Comparison of ENCODE assay signal across 9 cellular contexts in the genomic region with DNA sequence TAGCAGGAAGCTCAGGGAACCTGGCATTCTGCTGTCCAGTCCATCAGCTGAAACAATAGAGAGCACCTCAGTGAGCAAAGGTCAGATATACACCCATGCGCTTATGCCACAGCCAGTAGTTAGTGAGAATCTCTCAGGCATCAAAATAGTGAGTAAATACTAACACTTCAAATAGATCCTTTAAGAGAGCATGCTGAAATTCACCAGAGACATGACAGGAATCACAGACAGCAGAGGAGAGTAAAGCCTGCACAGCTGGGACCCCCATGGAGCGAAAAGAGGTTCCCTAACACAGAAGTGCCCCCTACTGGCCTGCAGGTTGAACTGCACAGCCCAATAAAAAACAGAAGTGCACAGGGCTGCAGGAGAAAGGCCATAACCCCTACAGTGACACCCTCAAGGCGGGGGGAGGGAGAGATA. TPM values are rescaled to one million over a fixed set of nuclear protein-coding genes. Genes with fewer than 3 reads are reported as not detected.
DNase-seq lines count a peak whose midpoint lies in the region; ATAC-seq, FAIRE-seq and TF ChIP-seq lines count a peak whose summit lies in the region.
"Had no signal": no experiment of that assay in that cellular context is flagged by ENCODE, and none has a peak within 500 bp of the region (broad histone marks: within the 10 kb centered on the region; RNA-seq: fewer than 3 reads in every experiment).

No MANE protein-coding gene starts in this region.

- H3K4me2 ChIP-seq in Loucy (ENCODE audit: low read depth, low read length, poor library complexity, severe bottlenecking) (peak overlapping the region; percentile 26), HepG2 (ENCODE audit: low read depth, low read length) (peak overlapping the region; percentile 85)

- DNase-seq in DMS53 (lab: John Stamatoyannopoulos, UW): peak; percentile 60
- no peak for DNase-seq in DMS53 treated with DMSO at 0.1 percent for 48 hours (lab: John Stamatoyannopoulos, UW; ENCODE audit: unreplicated experiment)
- DNase-seq in activated naive CD8-positive, alpha-beta T cell treated with anti-CD3 and anti-CD28 coated beads, Interleukin-2, amount 50 U/mL, for 24 hours: peak; percentile 40
- peak; percentile 46 for DNase-seq in HepG2 (ENCODE audit: low spot score)
- DNase-seq in activated T-helper 1 cell treated with anti-CD3 and anti-CD28 coated beads, Interleukin-12 subunit alpha, Interleukin-12 subunit beta, Interleukin-2, Interleukin-4 antibody, amounts not matched to agents 30 ng/mL and 10 ng/mL and 1 ng/mL, durations not matched to agents 14 hours and 24 hours and 36 hours (ENCODE audit: low spot score): no peak
- no peak for DNase-seq in NCI-H1105 treated with DMSO at 0.1 percent for 48 hours (lab: John Stamatoyannopoulos, UW)

- WGBS in HepG2 (ENCODE audit: low lambda C conversion rate): 1% methylated on average over 3 of the region's 3 CpGs

- POLR2A ChIA-PET in HepG2 (lab: Yijun Ruan, JAX): no interaction called here

- H3K9me3 ChIP-seq in Loucy (ENCODE audit: insufficient read depth, low read depth, low read length) (0 out of 2 replicates have a peak, but pooled peaks cover 5% of the 10 kb centered on the region), HepG2 (ENCODE audit: low read length) (no peaks in the 10 kb centered on the region)

- in situ Hi-C loops in HepG2 (cut with HindIII; ENCODE audit: extremely low pct_ligation_motif_present, low pct_unique_long_range_greater_than_20kb): no loop called here

- no peak for TF ChIP-seq POLR2A in HepG2 (IDR thresholded peaks at IDR 0.05; ENCODE audit: insufficient read depth in 1 of 2, low read depth in 2 of 2, low read length in 2 of 2)

- H3K4me1 ChIP-seq in Loucy (ENCODE audit: insufficient read depth, low read length, poor library complexity, severe bottlenecking) (peaks cover 5% of the 10 kb centered on the region), HepG2 (ENCODE audit: insufficient read depth, low read length) (peaks cover 21% of the 10 kb centered on the region)

- TF ChIP-seq RAD21 in HepG2 (CRISPR knock-in tag; IDR thresholded peaks at IDR 0.05): no peak

- peaks cover 12% of the 10 kb centered on the region for H3K4me1 Mint-ChIP-seq in activated naive CD8-positive, alpha-beta T cell treated with anti-CD3 and anti-CD28 coated beads, Interleukin-2, amount 50 U/mL, for 24 hours
- H3K4me1 Mint-ChIP-seq in activated T-helper 1 cell treated with anti-CD3 and anti-CD28 coated beads, Interleukin-12 subunit alpha, Interleukin-12 subunit beta, Interleukin-2, Interleukin-4 antibody, amounts not matched to agents 30 ng/mL and 10 ng/mL and 1 ng/mL, durations not matched to agents 14 hours and 24 hours and 36 hours (ENCODE audit: low read depth): no peaks in the 10 kb centered on the region

- no peak overlapping the region for H2AFZ ChIP-seq in Loucy (ENCODE audit: low read length)
- H2AFZ ChIP-seq in HepG2 (ENCODE audit: low read length): no peak overlapping the region

- no peaks in the 10 kb centered on the region for H3K27me3 Mint-ChIP-seq in activated naive CD8-positive, alpha-beta T cell treated with anti-CD3 and anti-CD28 coated beads, Interleukin-2, amount 50 U/mL, for 24 hours
- no peaks in the 10 kb centered on the region for H3K27me3 Mint-ChIP-seq in activated T-helper 1 cell treated with anti-CD3 and anti-CD28 coated beads, Interleukin-12 subunit alpha, Interleukin-12 subunit beta, Interleukin-2, Interleukin-4 antibody, amounts not matched to agents 30 ng/mL and 10 ng/mL and 1 ng/mL, durations not matched to agents 14 hours and 24 hours and 36 hours (ENCODE audit: insufficient read depth)

- FAIRE-seq in HepG2 (lab: Jason Lieb, UNC): no peak

- peaks cover 9% of the 10 kb centered on the region for H3K9me3 Mint-ChIP-seq in activated naive CD8-positive, alpha-beta T cell treated with anti-CD3 and anti-CD28 coated beads, Interleukin-2, amount 50 U/mL, for 24 hours
- peaks cover 4% of the 10 kb centered on the region for H3K9me3 Mint-ChIP-seq in activated T-helper 1 cell treated with anti-CD3 and anti-CD28 coated beads, Interleukin-12 subunit alpha, Interleukin-12 subunit beta, Interleukin-2, Interleukin-4 antibody, amounts not matched to agents 30 ng/mL and 10 ng/mL and 1 ng/mL, durations not matched to agents 14 hours and 24 hours and 36 hours

- ATAC-seq in activated naive CD8-positive, alpha-beta T cell treated with anti-CD3 and anti-CD28 coated beads, Interleukin-2, amount 50 U/mL, for 24 hours: peak; percentile 11
- ATAC-seq in HepG2 (peak; percentile 66), GM21423 (IDR thresholded peaks at IDR 0.05; ENCODE audit: unreplicated experiment) (no peak)

- H3K4me3 Mint-ChIP-seq in activated naive CD8-positive, alpha-beta T cell treated with anti-CD3 and anti-CD28 coated beads, Interleukin-2, amount 50 U/mL, for 24 hours: no peak overlapping the region
- H3K4me3 Mint-ChIP-seq in activated T-helper 1 cell treated with anti-CD3 and anti-CD28 coated beads, Interleukin-12 subunit alpha, Interleukin-12 subunit beta, Interleukin-2, Interleukin-4 antibody, amounts not matched to agents 30 ng/mL and 10 ng/mL and 1 ng/mL, durations not matched to agents 14 hours and 24 hours and 36 hours: no peak overlapping the region

- H3K79me2 ChIP-seq in Loucy (ENCODE audit: insufficient read depth, low read length) (no peaks in the 10 kb centered on the region), HepG2 (ENCODE audit: insufficient read depth, low read length) (no peaks in the 10 kb centered on the region)

- intact Hi-C loops in HepG2 (cut with micrococcal nuclease; ENCODE audit: unreplicated experiment): loop anchor here (10.0 kb wide), 1 partner anchor 204 kb away; no protein-coding TSS in a partner anchor
- intact Hi-C loops in activated T-helper 1 cell treated with anti-CD3 and anti-CD28 coated beads, Interleukin-12 subunit alpha, Interleukin-12 subunit beta, Interleukin-2, Interleukin-4 antibody, amounts not matched to agents 30 ng/mL and 10 ng/mL and 1 ng/mL, durations not matched to agents 14 hours and 24 hours and 36 hours (cut with micrococcal nuclease): loop anchor here (10.0 kb wide), 1 partner anchor 96 kb away; no protein-coding TSS in a partner anchor

- peaks cover 11% of the 10 kb centered on the region for H3K36me3 Mint-ChIP-seq in activated naive CD8-positive, alpha-beta T cell treated with anti-CD3 and anti-CD28 coated beads, Interleukin-2, amount 50 U/mL, for 24 hours (ENCODE audit: low read depth)
- H3K36me3 Mint-ChIP-seq in activated T-helper 1 cell treated with anti-CD3 and anti-CD28 coated beads, Interleukin-12 subunit alpha, Interleukin-12 subunit beta, Interleukin-2, Interleukin-4 antibody, amounts not matched to agents 30 ng/mL and 10 ng/mL and 1 ng/mL, durations not matched to agents 14 hours and 24 hours and 36 hours (ENCODE audit: low read depth): peaks cover 17% of the 10 kb centered on the region

- no peak overlapping the region for H3K27ac ChIP-seq in HepG2 (ENCODE audit: extremely low read length, insufficient read depth, low read length)

- H3K36me3 ChIP-seq in Loucy (ENCODE audit: insufficient read depth, low read length): 0 out of 2 replicates have a peak, but pooled peaks cover 4% of the 10 kb centered on the region
- no peaks in the 10 kb centered on the region for H3K36me3 ChIP-seq in HepG2 (replicated peaks in 1 of 2; ENCODE audit: control insufficient read depth in 1 of 2, insufficient read depth in 2 of 2, low read length in 2 of 2)

- TF ChIP-seq CTCF in Loucy (conservative IDR thresholded peaks at IDR 0.05; ENCODE audit: low read length): peak; percentile 91
- TF ChIP-seq CTCF in HepG2 (CRISPR knock-in tag; IDR thresholded peaks at IDR 0.05): peak; percentile 79

- no peaks in the 10 kb centered on the region for H3K27me3 ChIP-seq in Loucy (ENCODE audit: insufficient read depth, low read length, poor library complexity, severe bottlenecking)
- H3K27me3 ChIP-seq in HepG2 (ENCODE audit: control insufficient read depth in 1 of 2, insufficient read depth in 2 of 2, low read length in 2 of 2): peaks cover 0 to 24% of the 10 kb centered on the region in 2 experiments; a peak in 3 of 5 replicates

- no peak overlapping the region for H3K9ac ChIP-seq in Loucy (ENCODE audit: low read depth, low read length, poor library complexity, severe bottlenecking)
- H3K9ac ChIP-seq in HepG2 (ENCODE audit: insufficient read depth, low read depth, low read length): no peak overlapping the region

- H3F3A ChIP-seq in Loucy (ENCODE audit: low read depth): no peaks in the 10 kb centered on the region

- no peaks in the 10 kb centered on the region for H4K20me1 ChIP-seq in Loucy (ENCODE audit: insufficient read depth, low read length, poor library complexity, severe bottlenecking)
- H4K20me1 ChIP-seq in HepG2 (ENCODE audit: insufficient read depth, low read length): no peaks in the 10 kb centered on the region

- BruUV-seq in HepG2 (replicated peaks; lab: Mats Ljungman, UMichigan): no TSS peak

- no peak for TF ChIP-seq EP300 in HepG2 (IDR thresholded peaks at IDR 0.05; ENCODE audit: low read depth in 2 of 2, low read length in 2 of 2)
- TF ChIP-seq EP300 in HepG2 (CRISPR knock-in tag; IDR thresholded peaks at IDR 0.05; ENCODE audit: borderline replicate concordance): no peak

- H3K9me2 ChIP-seq in Loucy (replicated peaks; ENCODE audit: low read depth, low read length): no peaks in the 10 kb centered on the region

- CTCF ChIA-PET in HepG2 (lab: Yijun Ruan, JAX; ENCODE audit: low intra/inter-chr PET ratio, low total read pairs): interaction anchor here (0.8 to 0.9 kb wide), 2 partner anchors 27 kb away, joined by 3 to 4 read pairs; no protein-coding TSS in a partner anchor

- H3K27ac Mint-ChIP-seq in activated naive CD8-positive, alpha-beta T cell treated with anti-CD3 and anti-CD28 coated beads, Interleukin-2, amount 50 U/mL, for 24 hours: no peak overlapping the region
- H3K27ac Mint-ChIP-seq in activated T-helper 1 cell treated with anti-CD3 and anti-CD28 coated beads, Interleukin-12 subunit alpha, Interleukin-12 subunit beta, Interleukin-2, Interleukin-4 antibody, amounts not matched to agents 30 ng/mL and 10 ng/mL and 1 ng/mL, durations not matched to agents 14 hours and 24 hours and 36 hours: no peak overlapping the region

- H3K4me3 ChIP-seq in Loucy (ENCODE audit: low read length, poor library complexity, severe bottlenecking): no peak overlapping the region
- H3K4me3 ChIP-seq in HepG2 (replicated peaks in 1 of 3; ENCODE audit: insufficient read depth in 1 of 3, low read depth in 2 of 3, low read length in 3 of 3): peak overlapping the region in 1 of 3 experiments; percentile 59; a peak in 2 of 6 replicates

RNA-seq across cellular contexts. Expression of a gene that starts 57.6 kb away (rescaled TPM):
- total RNA-seq in HepG2 (2016; rRNA removed; fragmentation: Illumina TruSeq; extraction: Trizol): not detected in 2 replicates
- not detected in 2 replicates for total RNA-seq in HepG2 (2016; cell fraction: cytosol; rRNA removed; fragmentation: Illumina TruSeq; extraction: Trizol; ENCODE audit: low read depth)
- not detected in 2 replicates for total RNA-seq in HepG2 (2016; cell fraction: insoluble cytoplasmic fraction; rRNA removed; fragmentation: Illumina TruSeq; extraction: Trizol)
- total RNA-seq in HepG2 (2016; cell fraction: membrane; rRNA removed; fragmentation: Illumina TruSeq; extraction: Trizol): not detected in 2 replicates
- total RNA-seq in HepG2 (2016; cell fraction: nucleus; rRNA removed; fragmentation: Illumina TruSeq; extraction: Trizol): not detected in 2 replicates
- polyA plus RNA-seq in HepG2 (2011; rRNA removed): not detected in 2 replicates
- polyA plus RNA-seq in HepG2 (2011; cell fraction: cytosol; rRNA removed): not detected in 2 replicates
- not detected in 2 replicates for polyA plus RNA-seq in HepG2 (2011; cell fraction: nucleus; rRNA removed)
- not detected in 2 replicates for polyA plus RNA-seq in HepG2 (2012)
- not detected in 2 replicates for polyA plus RNA-seq in HepG2 (2016; cell fraction: cytosol; fragmentation: Illumina TruSeq; extraction: Trizol; ENCODE audit: low read depth)
- not detected in 2 replicates for polyA plus RNA-seq in HepG2 (2016; cell fraction: insoluble cytoplasmic fraction; fragmentation: Illumina TruSeq; extraction: Trizol; ENCODE audit: low read depth)
- polyA plus RNA-seq in HepG2 (2016; cell fraction: membrane; fragmentation: Illumina TruSeq; extraction: Trizol; ENCODE audit: low read depth): not detected in 2 replicates
- polyA plus RNA-seq in HepG2 (2016; cell fraction: nucleus; fragmentation: Illumina TruSeq; extraction: Trizol; ENCODE audit: insufficient read depth, low read depth): not detected in 2 replicates
- polyA minus RNA-seq in HepG2 (2011; rRNA and poly(A)+ RNA removed; ENCODE audit: low replicate concordance): not detected in 2 replicates
- polyA minus RNA-seq in HepG2 (2011; cell fraction: cytosol; rRNA and poly(A)+ RNA removed): not detected in 2 replicates
- polyA minus RNA-seq in HepG2 (2011; cell fraction: nucleus; rRNA and poly(A)+ RNA removed): not detected in 2 replicates
- not detected in 2 replicates for total RNA-seq in activated T-helper 1 cell treated with anti-CD3 and anti-CD28 coated beads, Interleukin-12 subunit alpha, Interleukin-12 subunit beta, Interleukin-2, Interleukin-4 antibody, amounts not matched to agents 30 ng/mL and 10 ng/mL and 1 ng/mL, durations not matched to agents 14 hours and 24 hours and 36 hours
- total RNA-seq: myocyte had no signal

Comparison
In these comparisons a context has a peak if more than half of its experiments do, and no peak if none do; other contexts are left out.
1. DNase-seq: peak in DMS53 (single experiment), activated naive CD8-positive, alpha-beta T cell treated with anti-CD3 and anti-CD28 coated beads, Interleukin-2, amount 50 U/mL, for 24 hours (single experiment) and HepG2 (single experiment); none in DMS53 treated with DMSO at 0.1 percent for 48 hours (single experiment), activated T-helper 1 cell treated with anti-CD3 and anti-CD28 coated beads, Interleukin-12 subunit alpha, Interleukin-12 subunit beta, Interleukin-2, Interleukin-4 antibody, amounts not matched to agents 30 ng/mL and 10 ng/mL and 1 ng/mL, durations not matched to agents 14 hours and 24 hours and 36 hours (single experiment) and NCI-H1105 treated with DMSO at 0.1 percent for 48 hours (single experiment).